In genomic region chr2:195596840-195597239, GRCh38 we compare ENCODE assay signal across 23 cellular contexts.
A peak's percentile ranks its signal among the peaks of the same experiment; 100 is the strongest.
DNase-seq lines count a peak whose midpoint lies in the region; ATAC-seq, FAIRE-seq and TF ChIP-seq lines count a peak whose summit lies in the region.
"Had no signal": no experiment of that assay in that cellular context is flagged by ENCODE, and none has a peak within 500 bp of the region (broad histone marks: within the 10 kb centered on the region; RNA-seq: fewer than 3 reads in every experiment).

No MANE protein-coding gene starts in this region.

- DNase-seq in GM12892 (ENCODE audit: insufficient read length): no peak
- no peak for DNase-seq in WTC11 (ENCODE audit: low spot score)
- peak; percentile 41 for DNase-seq in myocyte (ENCODE audit: low read depth)
- no peak for DNase-seq in GM20000 (ENCODE audit: low spot score)
- no peak for DNase-seq in hepatocyte (ENCODE audit: low spot score)
- DNase-seq: ACHN; CD8-positive, alpha-beta memory T cell; DMS53; EL; GF-D8; MM.1S; NCI-H1092; NCI-H1436; NCI-H187 treated with DMSO at 0.1 percent for 48 hours; NCI-H2107; NCI-H2227 treated with DMSO at 0.1 percent for 48 hours; NCI-H510A; Right ventricle myocardium superior had no signal

- H3K4me3 ChIP-seq in BLaER1 (no peak overlapping the region), hepatocyte (no peak overlapping the region)

- H3K27me3 ChIP-seq in BLaER1 (no peaks in the 10 kb centered on the region), hepatocyte (no peaks in the 10 kb centered on the region)

- H4K20me1 ChIP-seq in BLaER1 (no peaks in the 10 kb centered on the region), hepatocyte (ENCODE audit: insufficient read depth, poor library complexity, severe bottlenecking) (no peaks in the 10 kb centered on the region)

- H3K9me2 ChIP-seq in hepatocyte (replicated peaks; ENCODE audit: insufficient read depth): no peaks in the 10 kb centered on the region

- POLR2A ChIA-PET in WTC11 (lab: Charles Lee): no interaction called here

- peak; percentile 40 for FAIRE-seq in GM12892 (lab: Jason Lieb, UNC)
- FAIRE-seq: H54, RCC 7860 had no signal

- H3K36me3 Mint-ChIP-seq in WTC11: peaks cover 3% of the 10 kb centered on the region

- H3K9me3 Mint-ChIP-seq in WTC11: no peaks in the 10 kb centered on the region

- H3K27me3 Mint-ChIP-seq in WTC11 (ENCODE audit: low read depth): no peaks in the 10 kb centered on the region

- no peak for TF ChIP-seq POLR2A in GM12892 (IDR thresholded peaks at IDR 0.05; ENCODE audit: low read depth, low read length)

- H3K4me2 ChIP-seq in BLaER1: 0 out of 2 replicates have a peak overlapping the region, but pooled peaks have one; percentile 17
- no peak overlapping the region for H3K4me2 ChIP-seq in hepatocyte

- H3K79me2 ChIP-seq in hepatocyte: no peaks in the 10 kb centered on the region

- WGBS in hepatocyte (ENCODE audit: low lambda C conversion rate, missing lambda C conversion rate): 84% methylated on average over 3 of the region's 3 CpGs

- no peak overlapping the region for H3K9ac ChIP-seq in BLaER1

- H3K27ac ChIP-seq in BLaER1 (no peak overlapping the region), hepatocyte (no peak overlapping the region)
- H3K27ac ChIP-seq: C4-2B had no signal

- H3K27ac Mint-ChIP-seq in WTC11: peak overlapping the region; percentile 7; the same call in 1 of the 2 replicates
- H3K27ac Mint-ChIP-seq: CD8-positive, alpha-beta memory T cell had no signal

- H3K9me3 ChIP-seq in BLaER1 (peaks cover 18% of the 10 kb centered on the region), hepatocyte (ENCODE audit: low read depth) (no peaks in the 10 kb centered on the region)

- H2AFZ ChIP-seq in hepatocyte: no peak overlapping the region

- TF ChIP-seq CTCF in WTC11 (IDR thresholded peaks at IDR 0.05) (no peak), GM20000 (IDR thresholded peaks at IDR 0.05; ENCODE audit: extremely low read depth, missing control alignments) (no peak), hepatocyte (IDR thresholded peaks at IDR 0.05; ENCODE audit: poor library complexity) (no peak)

- peaks cover 83% of the 10 kb centered on the region for H3K4me1 Mint-ChIP-seq in WTC11

- no peak overlapping the region for H3K4me3 Mint-ChIP-seq in WTC11
- H3K4me3 Mint-ChIP-seq: CD8-positive, alpha-beta memory T cell had no signal

- CTCF ChIA-PET in WTC11 (lab: Charles Lee): interaction anchor here (0.6 kb wide), 2 partner anchors 54 to 504 kb away, joined by 3 to 4 read pairs; no protein-coding TSS in a partner anchor

- H3K4me1 ChIP-seq in BLaER1: peaks cover 42% of the 10 kb centered on the region
- H3K4me1 ChIP-seq in hepatocyte (ENCODE audit: insufficient read depth): no peaks in the 10 kb centered on the region

- H3K36me3 ChIP-seq in BLaER1 (no peaks in the 10 kb centered on the region), hepatocyte (replicated peaks; ENCODE audit: insufficient read depth, low read depth) (no peaks in the 10 kb centered on the region)

- ATAC-seq in WTC11: no peak
- no peak for ATAC-seq in GM18520 (IDR thresholded peaks at IDR 0.05; ENCODE audit: unreplicated experiment)

TF ChIP-seq in WTC11, 78 proteins besides CTCF, POLR2A, EP300 and RAD21:
- TF ChIP-seq ZNF219 (CRISPR knock-in tag; IDR thresholded peaks at IDR 0.05; ENCODE audit: borderline replicate concordance): no peak
- no peak for TF ChIP-seq ARID4B (CRISPR knock-in tag; IDR thresholded peaks at IDR 0.05; ENCODE audit: borderline replicate concordance)
- TF ChIP-seq MXD4 (CRISPR knock-in tag; IDR thresholded peaks at IDR 0.05; ENCODE audit: borderline replicate concordance): no peak
- no peak for TF ChIP-seq NFYB (CRISPR knock-in tag; conservative IDR thresholded peaks at IDR 0.05; ENCODE audit: low read depth)
- no peak for TF ChIP-seq JAZF1 (CRISPR knock-in tag; IDR thresholded peaks at IDR 0.05)
- TF ChIP-seq CREB1 (CRISPR knock-in tag; IDR thresholded peaks at IDR 0.05): no peak
- no peak for TF ChIP-seq IRF2 (CRISPR knock-in tag; IDR thresholded peaks at IDR 0.05; ENCODE audit: borderline replicate concordance, low read depth)
- TF ChIP-seq HMGA2 (CRISPR knock-in tag; IDR thresholded peaks at IDR 0.05): no peak
- no peak for TF ChIP-seq GABPB1 (CRISPR knock-in tag; IDR thresholded peaks at IDR 0.05)
- TF ChIP-seq NR1H2 (CRISPR knock-in tag; IDR thresholded peaks at IDR 0.05): no peak
- TF ChIP-seq OVOL2 (CRISPR knock-in tag; IDR thresholded peaks at IDR 0.05; ENCODE audit: borderline replicate concordance): no peak
